1 cellular context compared by ENCODE assay signal in the genomic region with DNA sequence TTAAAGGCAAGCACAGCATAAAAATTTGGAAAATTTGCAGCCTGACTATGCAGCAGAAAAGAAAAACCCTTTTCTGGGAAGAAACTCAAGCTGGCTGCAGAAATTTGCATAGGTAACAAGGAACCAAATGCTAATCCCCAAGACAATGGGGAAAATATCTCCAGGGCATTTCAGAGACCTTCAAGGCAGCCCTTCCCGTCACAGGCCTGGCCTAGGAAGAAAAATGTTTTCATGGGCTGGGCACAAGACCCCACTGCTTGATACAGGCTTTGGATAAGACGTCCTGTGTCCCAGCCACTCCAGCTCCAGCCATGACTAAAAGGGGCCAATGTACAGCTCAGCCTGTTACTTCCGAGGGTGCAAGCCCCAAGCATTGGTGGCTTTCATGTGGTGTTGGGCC.
TF ChIP-seq lines count a peak whose summit lies in the region.

No MANE protein-coding gene starts in this region.

TF ChIP-seq in WTC11, 78 proteins besides CTCF, POLR2A, EP300 and RAD21 (continued from another document):
- TF ChIP-seq CDX4 (CRISPR knock-in tag; IDR thresholded peaks at IDR 0.05; ENCODE audit: borderline replicate concordance) (no peak), E2F4 (CRISPR knock-in tag; IDR thresholded peaks at IDR 0.05; ENCODE audit: borderline replicate concordance, low read depth) (no peak), PRDM15 (CRISPR knock-in tag; IDR thresholded peaks at IDR 0.05) (no peak), IRF2 (CRISPR knock-in tag; IDR thresholded peaks at IDR 0.05; ENCODE audit: borderline replicate concordance, low read depth) (no peak)
TF ChIP-seq in WTC11: peak in this region for 0.
